Comparison of ENCODE assay signal across 20 cellular contexts in genomic region chr15:62326460-62327011, GRCh38.
"Had no signal": no experiment of that assay in that cellular context is flagged by ENCODE, and none has a peak within 500 bp of the region (broad histone marks: within the 10 kb centered on the region; RNA-seq: fewer than 3 reads in every experiment).

No MANE protein-coding gene starts in this region.

- H3K9me3 ChIP-seq: gastrocnemius medialis, heart left ventricle, left ventricle myocardium inferior, thyroid gland, uterus had no signal

- ATAC-seq: activated naive CD8-positive, alpha-beta T cell treated with anti-CD3 and anti-CD28 coated beads, Interleukin-2, amount 50 U/mL, for 24 hours; gastrocnemius medialis; heart left ventricle; natural killer cell treated with Interleukin-12 subunit alpha and Interleukin-12 subunit beta and Interleukin-15 and Interleukin-18, amount 100 ng/mL, for 72 hours had no signal

- H3K36me3 ChIP-seq: gastrocnemius medialis, heart left ventricle, left ventricle myocardium inferior, thyroid gland, uterus had no signal

- H3K27me3 ChIP-seq: gastrocnemius medialis, thyroid gland, uterus had no signal

- H3K4me3 ChIP-seq: gastrocnemius medialis, heart left ventricle, left ventricle myocardium inferior, thyroid gland, uterus had no signal

- H3K4me1 ChIP-seq: gastrocnemius medialis, heart left ventricle, left ventricle myocardium inferior, thyroid gland, uterus had no signal

- H3K27ac ChIP-seq: epithelial cell of prostate, gastrocnemius medialis, heart left ventricle, left ventricle myocardium inferior, thyroid gland, uterus had no signal

- DNase-seq: activated CD4-positive, alpha-beta T cell treated with anti-CD3 and anti-CD28 coated beads, Interleukin-2, amount 10 ng/mL, durations not matched to agents 7 days and 5 days; activated CD4-positive, CD25-positive, alpha-beta regulatory T cell; activated CD8-positive, alpha-beta memory T cell treated with anti-CD3 and anti-CD28 coated beads, Interleukin-2, amount 50 U/mL, for 4 hours; activated effector memory CD4-positive, alpha-beta T cell treated with Interleukin-2 at 50 U/mL for 16 hours; activated naive CD4-positive, alpha-beta T cell treated with anti-CD3 and anti-CD28 coated beads, Interleukin-2, amount 10 ng/mL, durations not matched to agents 7 days and 5 days; activated naive CD8-positive, alpha-beta T cell treated with anti-CD3 and anti-CD28 coated beads, Interleukin-2, amount 50 U/mL, for 24 hours; activated T-cell treated with anti-CD3 and anti-CD28 coated beads, Interleukin-2, amount 50 U/mL, for 48 hours; anterior cingulate cortex; central memory CD4-positive, alpha-beta T cell; endodermal cell; gastrocnemius medialis; heart left ventricle; left ventricle myocardium inferior; mesenchymal stem cell; stimulated activated naive CD4-positive, alpha-beta T cell treated with Interleukin-2 at 50 U/mL for 16 hours; T1000; thyroid gland; uterus had no signal
